7 cellular contexts compared by ENCODE assay signal in the genomic region with DNA sequence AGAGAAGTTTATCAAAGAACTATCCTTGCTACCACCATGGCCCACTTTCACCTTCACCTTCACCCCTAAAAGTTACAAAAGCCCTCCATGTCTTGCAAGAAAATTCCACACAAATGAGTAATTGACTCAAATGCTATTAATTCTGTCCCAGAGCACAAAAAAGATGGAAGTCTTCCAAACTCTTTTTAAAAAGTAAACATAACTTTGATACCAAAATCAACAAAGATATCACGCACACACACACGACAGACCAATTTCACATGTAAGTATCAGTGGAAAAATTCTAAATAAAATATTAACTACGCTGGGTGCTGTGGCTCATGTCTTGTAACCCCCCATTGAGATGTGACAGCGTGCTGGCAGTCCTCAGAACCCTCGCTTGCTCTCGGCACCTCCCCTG. TPM values are rescaled to one million over a fixed set of nuclear protein-coding genes. Genes with fewer than 3 reads are reported as not detected.
A peak's percentile ranks its signal among the peaks of the same experiment; 100 is the strongest.
DNase-seq lines count a peak whose midpoint lies in the region; ATAC-seq and TF ChIP-seq lines count a peak whose summit lies in the region.

No MANE protein-coding gene starts in this region.

- H3K4me3 Mint-ChIP-seq in HFFc6, result peak overlapping the region; percentile 23
- H3K4me3 Mint-ChIP-seq in T-helper 17 cell, result no peak overlapping the region
- H3K4me3 Mint-ChIP-seq in glutamatergic neuron (ENCODE audit: unreplicated experiment), result peak overlapping the region; percentile 76
- H3K4me3 Mint-ChIP-seq in stimulated activated naive CD8-positive, alpha-beta T cell treated with anti-CD3 and anti-CD28 coated beads, Interleukin-15, amount 100 ng/mL, for 72 hours, result peak overlapping the region; percentile 61 to 92

- H3K9me3 Mint-ChIP-seq in HFFc6 (no peaks in the 10 kb centered on the region), glutamatergic neuron (ENCODE audit: unreplicated experiment) (peaks cover 2% of the 10 kb centered on the region)
- H3K9me3 Mint-ChIP-seq in stimulated activated naive CD8-positive, alpha-beta T cell treated with anti-CD3 and anti-CD28 coated beads, Interleukin-15, amount 100 ng/mL, for 72 hours, result no peaks in the 10 kb centered on the region

- TF ChIP-seq CTCF in HFFc6 (IDR thresholded peaks at IDR 0.05) (no peak), glutamatergic neuron (IDR thresholded peaks at IDR 0.05; ENCODE audit: partially characterized antibody, unreplicated experiment) (no peak)

- H3K27me3 Mint-ChIP-seq in HFFc6 (ENCODE audit: insufficient read depth) (no peaks in the 10 kb centered on the region; the same call in none of the 2 replicates), T-helper 17 cell (no peaks in the 10 kb centered on the region), glutamatergic neuron (ENCODE audit: unreplicated experiment) (peaks cover 4% of the 10 kb centered on the region)
- H3K27me3 Mint-ChIP-seq in stimulated activated naive CD8-positive, alpha-beta T cell treated with anti-CD3 and anti-CD28 coated beads, Interleukin-15, amount 100 ng/mL, for 72 hours, result no peaks in the 10 kb centered on the region

- H3K4me1 Mint-ChIP-seq in HFFc6 (ENCODE audit: low read depth), result peaks cover 27% of the 10 kb centered on the region
- H3K4me1 Mint-ChIP-seq in T-helper 17 cell, result peaks cover 22% of the 10 kb centered on the region
- peaks cover 8% of the 10 kb centered on the region for H3K4me1 Mint-ChIP-seq in glutamatergic neuron (ENCODE audit: low read depth, unreplicated experiment)
- peaks cover 43% of the 10 kb centered on the region for H3K4me1 Mint-ChIP-seq in stimulated activated naive CD8-positive, alpha-beta T cell treated with anti-CD3 and anti-CD28 coated beads, Interleukin-15, amount 100 ng/mL, for 72 hours

- ATAC-seq in T-helper 17 cell, result no peak
- no peak for ATAC-seq in stimulated activated naive CD8-positive, alpha-beta T cell treated with anti-CD3 and anti-CD28 coated beads, Interleukin-15, amount 100 ng/mL, for 72 hours
- ATAC-seq in GM18520 (IDR thresholded peaks at IDR 0.05; ENCODE audit: unreplicated experiment), result no peak
- no peak for ATAC-seq in HG03378 (IDR thresholded peaks at IDR 0.05; ENCODE audit: unreplicated experiment)

- DNase-seq in HFFc6, result peak; percentile 38
- no peak for DNase-seq in T-helper 17 cell
- no peak for DNase-seq in glutamatergic neuron
- no peak for DNase-seq in stimulated activated naive CD8-positive, alpha-beta T cell treated with anti-CD3 and anti-CD28 coated beads, Interleukin-15, amount 100 ng/mL, for 72 hours
- DNase-seq in stimulated activated naive CD4-positive, alpha-beta T cell treated with Interleukin-2 at 50 U/mL for 16 hours (lab: John Stamatoyannopoulos, UW), result no peak

- H3K27ac Mint-ChIP-seq in HFFc6 (peak overlapping the region; percentile 84), T-helper 17 cell (peak overlapping the region; percentile 99), glutamatergic neuron (ENCODE audit: unreplicated experiment) (peak overlapping the region; percentile 70)
- H3K27ac Mint-ChIP-seq in stimulated activated naive CD8-positive, alpha-beta T cell treated with anti-CD3 and anti-CD28 coated beads, Interleukin-15, amount 100 ng/mL, for 72 hours, result no peak overlapping the region

- H3K36me3 Mint-ChIP-seq in HFFc6 (ENCODE audit: low read depth) (peaks cover 8% of the 10 kb centered on the region), T-helper 17 cell (ENCODE audit: low read depth) (peaks cover 3% of the 10 kb centered on the region), glutamatergic neuron (ENCODE audit: unreplicated experiment) (no peaks in the 10 kb centered on the region)

- no peaks in the 10 kb centered on the region for H3K9me3 ChIP-seq in T-helper 17 cell (ENCODE audit: control insufficient read depth, low read length, poor library complexity, severe bottlenecking)

RNA-seq across cellular contexts. Expression of gene MCCC1, which starts 1.1 kb away (rescaled TPM):
- 10 to 100 TPM; 15.1 to 21.2 (median 16.1) TPM for total RNA-seq in HFFc6 (2021; fragmentation: NEBNext Ultra II Directional; extraction: Animal tissue kit (Norgen Biotek cat#: 25700))
- total RNA-seq in T-helper 17 cell (10 to 100 TPM; 17.5 to 17.6 TPM), glutamatergic neuron (ENCODE audit: unreplicated experiment) (17.9 TPM)

Comparison
In these comparisons a context has a peak if more than half of its experiments do, and no peak if none do; other contexts are left out.
1. H3K27ac Mint-ChIP-seq: peak in HFFc6 (single experiment), T-helper 17 cell (single experiment) and glutamatergic neuron (single experiment); none in stimulated activated naive CD8-positive, alpha-beta T cell treated with anti-CD3 and anti-CD28 coated beads, Interleukin-15, amount 100 ng/mL, for 72 hours (0 of 2).